8 cellular contexts compared by ENCODE assay signal in genomic region chr14:75577724-75578098, GRCh38. TPM values are rescaled to one million over a fixed set of nuclear protein-coding genes. Genes with fewer than 3 reads are reported as not detected.
A peak's percentile ranks its signal among the peaks of the same experiment; 100 is the strongest.
DNase-seq lines count a peak whose midpoint lies in the region; ATAC-seq and TF ChIP-seq lines count a peak whose summit lies in the region.

No MANE protein-coding gene starts in this region.

- H3K4me3 ChIP-seq in BLaER1 (peak overlapping the region; percentile 69), OCI-LY3 (ENCODE audit: low read length) (peak overlapping the region; percentile 76)

- H3K9me3 ChIP-seq in BLaER1 (no peaks in the 10 kb centered on the region), OCI-LY3 (ENCODE audit: insufficient read depth, low read length) (no peaks in the 10 kb centered on the region)

- H4K20me1 ChIP-seq in BLaER1 (no peaks in the 10 kb centered on the region), OCI-LY3 (ENCODE audit: insufficient read depth, low read length) (no peaks in the 10 kb centered on the region)

- peak; percentile 84 for TF ChIP-seq CTCF in OCI-LY3 (IDR thresholded peaks at IDR 0.05; ENCODE audit: low read depth, low read length)

- H3K4me1 ChIP-seq in BLaER1, result peaks cover 34% of the 10 kb centered on the region
- H3K4me1 ChIP-seq in OCI-LY3 (ENCODE audit: low read length), result peaks cover 19% of the 10 kb centered on the region

- H3K27me3 ChIP-seq in BLaER1 (no peaks in the 10 kb centered on the region), OCI-LY3 (ENCODE audit: low read depth, low read length) (no peaks in the 10 kb centered on the region)

- peak; percentile 90 for ATAC-seq in esophagus mucosa

- H3K79me2 ChIP-seq in OCI-LY3 (ENCODE audit: low read length), result no peaks in the 10 kb centered on the region

- H3K9ac ChIP-seq in BLaER1 (peak overlapping the region; percentile 55; the same call in 1 of the 2 replicates), OCI-LY3 (ENCODE audit: low read length) (peak overlapping the region; percentile 63)

- H3K36me3 ChIP-seq in BLaER1, result no peaks in the 10 kb centered on the region
- no peaks in the 10 kb centered on the region for H3K36me3 ChIP-seq in OCI-LY3 (replicated peaks; ENCODE audit: low read depth, low read length)

- peak overlapping the region; percentile 64; the same call in 1 of the 2 replicates for H2AFZ ChIP-seq in OCI-LY3 (ENCODE audit: low read depth, low read length)

- peak overlapping the region; percentile 99 for H3K4me2 ChIP-seq in BLaER1
- peak overlapping the region; percentile 87 for H3K4me2 ChIP-seq in OCI-LY3 (ENCODE audit: low read length)

- peak; percentile 76 for DNase-seq in GM19240 (ENCODE audit: insufficient read length, low spot score)
- DNase-seq in HK-2 (ENCODE audit: unreplicated experiment), result peak; percentile 78
- DNase-seq in activated T-cell treated with anti-CD3 and anti-CD28 coated beads for 4 hours, result peak; percentile 56
- peak; percentile 88 for DNase-seq in mucosa of gallbladder (ENCODE audit: low spot score)
- peak; percentile 42 to 46 for DNase-seq in stimulated activated CD8-positive, alpha-beta memory T cell treated with anti-CD3 and anti-CD28 coated beads, Interleukin-4, amount 100 ng/mL, for 4 hours (ENCODE audit: low read depth in 2 of 2, low spot score in 1 of 2)

- no peak overlapping the region for H3K27ac ChIP-seq in BLaER1
- H3K27ac ChIP-seq in OCI-LY3 (ENCODE audit: low read length), result peak overlapping the region; percentile 36

RNA-seq across cellular contexts. Expression of gene FLVCR2, which starts 0.7 kb away (rescaled TPM):
- total RNA-seq in esophagus mucosa (7.0 TPM), mucosa of gallbladder (8.7 TPM)

RNA-seq across cellular contexts. Expression of gene BATF, which starts 55.4 kb away (rescaled TPM):
- 0.84 TPM for total RNA-seq in esophagus mucosa
- 5.7 TPM for total RNA-seq in mucosa of gallbladder
